6 cellular contexts compared by ENCODE assay signal in genomic region chr20:63652192-63652980, GRCh38. TPM values are rescaled to one million over a fixed set of nuclear protein-coding genes. Genes with fewer than 3 reads are reported as not detected.
DNase-seq lines count a peak whose midpoint lies in the region; ATAC-seq, FAIRE-seq and TF ChIP-seq lines count a peak whose summit lies in the region.

No MANE protein-coding gene starts in this region.

- no peak for ATAC-seq in GM18873 (IDR thresholded peaks at IDR 0.05; ENCODE audit: low FRiP score, unreplicated experiment)

- H3K36me3 ChIP-seq in kidney (ENCODE audit: control insufficient read depth in 1 of 2, insufficient read depth in 2 of 2, low read length in 2 of 2) (no peaks in the 10 kb centered on the region), vagina (no peaks in the 10 kb centered on the region)

- no peak for DNase-seq in Jurkat, Clone E6-1 (ENCODE audit: low read depth, low spot score)
- DNase-seq in activated CD8-positive, alpha-beta memory T cell treated with anti-CD3 and anti-CD28 coated beads, Interleukin-2, amount 50 U/mL, for 4 hours: peak; percentile 61
- DNase-seq in kidney (peak; percentile 89), vagina (ENCODE audit: extremely low spot score in 2 of 2) (no peak), iPS-NIHi11 (ENCODE audit: low spot score) (no peak)

- FAIRE-seq in kidney (lab: Jason Lieb, UNC): no peak

- peaks cover 5 to 20% of the 10 kb centered on the region in 2 donors for H3K4me1 ChIP-seq in kidney (ENCODE audit: control insufficient read depth in 1 of 2, insufficient read depth in 1 of 2, low read depth in 1 of 2, low read length in 2 of 2)
- H3K4me1 ChIP-seq in vagina: peaks cover 30% of the 10 kb centered on the region

- peak overlapping the region; percentile 64 for H3K4me3 ChIP-seq in Jurkat, Clone E6-1 (ENCODE audit: low read length)
- peak overlapping the region in 1 of 2 donors; percentile 37 for H3K4me3 ChIP-seq in kidney (ENCODE audit: low read length in 2 of 2)
- peak overlapping the region; percentile 52 to 81 for H3K4me3 ChIP-seq in vagina

- no peak for TF ChIP-seq CTCF in kidney (IDR thresholded peaks at IDR 0.05; ENCODE audit: borderline replicate concordance, extremely low read depth, insufficient read depth)
- TF ChIP-seq CTCF in vagina (IDR thresholded peaks at IDR 0.05): no peak

- H3K27ac ChIP-seq in kidney (ENCODE audit: low read depth in 2 of 2, low read length in 2 of 2): no peak overlapping the region
- H3K27ac ChIP-seq in vagina: peak overlapping the region; percentile 74

- no peaks in the 10 kb centered on the region for H3K27me3 ChIP-seq in vagina

- no peak for TF ChIP-seq POLR2A in vagina (IDR thresholded peaks at IDR 0.05)

- intact Hi-C loops in kidney (cut with DNase I) (no loop called here), vagina (cut with DNase I) (no loop called here)

- H3K9me3 ChIP-seq in kidney (ENCODE audit: control insufficient read depth in 1 of 2, low read length in 2 of 2) (no peaks in the 10 kb centered on the region), vagina (no peaks in the 10 kb centered on the region)

- H3K9ac ChIP-seq in kidney (ENCODE audit: low read length in 2 of 2): no peak overlapping the region

RNA-seq across cellular contexts. Expression of gene STMN3, which starts 0.8 kb away (rescaled TPM):
- 98.7 TPM for polyA plus RNA-seq in Jurkat, Clone E6-1 (2012; ENCODE audit: insufficient read depth, insufficient read length)
- total RNA-seq in kidney (84.9 TPM), vagina (14.7 TPM)
- 20.6 TPM for polyA plus RNA-seq in kidney (ENCODE audit: insufficient read depth, low read depth, low replicate concordance)

RNA-seq across cellular contexts. Expression of gene RTEL1, which starts 5.7 kb away (rescaled TPM):
- polyA plus RNA-seq in Jurkat, Clone E6-1 (2012; ENCODE audit: insufficient read depth, insufficient read length): 22.2 TPM
- total RNA-seq in kidney (37.7 TPM), vagina (17.7 TPM)
- polyA plus RNA-seq in kidney (ENCODE audit: insufficient read depth, low read depth, low replicate concordance): 5.3 TPM

RNA-seq across cellular contexts. Expression of gene GMEB2, which starts 25.5 kb away (rescaled TPM):
- 13.4 TPM for polyA plus RNA-seq in Jurkat, Clone E6-1 (2012; ENCODE audit: insufficient read depth, insufficient read length)
- total RNA-seq in kidney (13.4 TPM), vagina (11.3 TPM)
- polyA plus RNA-seq in kidney (ENCODE audit: insufficient read depth, low read depth, low replicate concordance): 6.1 TPM

RNA-seq across cellular contexts. Expression of gene TNFRSF6B, which starts 44.1 kb away (rescaled TPM):
- polyA plus RNA-seq in Jurkat, Clone E6-1 (2012; ENCODE audit: insufficient read depth, insufficient read length): 4.7 TPM
- 64.5 TPM for total RNA-seq in kidney
- 2.4 TPM for polyA plus RNA-seq in kidney (ENCODE audit: insufficient read depth, low read depth, low replicate concordance)
- total RNA-seq in vagina: 16.7 TPM

RNA-seq across cellular contexts. Expression of gene ARFRP1, which starts 55.4 kb away (rescaled TPM):
- 41.0 TPM for polyA plus RNA-seq in Jurkat, Clone E6-1 (2012; ENCODE audit: insufficient read depth, insufficient read length)
- total RNA-seq in kidney (71.2 TPM), vagina (30.9 TPM)
- 60.6 TPM for polyA plus RNA-seq in kidney (ENCODE audit: insufficient read depth, low read depth, low replicate concordance)

Comparison
In these comparisons a context has a peak if more than half of its experiments do, and no peak if none do; other contexts are left out.
1. DNase-seq: peak in activated CD8-positive, alpha-beta memory T cell treated with anti-CD3 and anti-CD28 coated beads, Interleukin-2, amount 50 U/mL, for 4 hours (single experiment) and kidney (single experiment); none in Jurkat, Clone E6-1 (single experiment), vagina (0 of 2) and iPS-NIHi11 (single experiment).